In genomic region chr12:130195776-130196175, GRCh38 we compare ENCODE assay signal across 32 cellular contexts. TPM values are rescaled to one million over a fixed set of nuclear protein-coding genes. Genes with fewer than 3 reads are reported as not detected.
"Had no signal": no experiment of that assay in that cellular context is flagged by ENCODE, and none has a peak within 500 bp of the region (broad histone marks: within the 10 kb centered on the region; RNA-seq: fewer than 3 reads in every experiment).

No MANE protein-coding gene starts in this region.

- H3K4me3 Mint-ChIP-seq: mesothelial cell of epicardium; naive B cell; natural killer cell; nephron progenitor cell; neural progenitor cell; stimulated activated effector memory CD8-positive, alpha-beta T cell treated with anti-CD3 and anti-CD28 coated beads, Interleukin-12 subunit alpha, Interleukin-12 subunit beta, amount 100 ng/mL, for 72 hours; stimulated activated naive CD8-positive, alpha-beta T cell treated with anti-CD3 and anti-CD28 coated beads, Interleukin-15, Interleukin-2, amounts not matched to agents 100 ng/mL and 50 ng/mL, for 24 hours had no signal

- H3K79me2 ChIP-seq: hepatocyte had no signal

- H3K4me1 ChIP-seq: heart right ventricle, left lung, lower lobe of right lung, sigmoid colon, spleen, tibial nerve, upper lobe of right lung had no signal

- DNase-seq: glutamatergic neuron; heart right ventricle; kidney glomerular epithelial cell; left colon; left lung; lower lobe of right lung; mammary epithelial cell; mesenchymal stem cell; naive B cell; natural killer cell; nephron progenitor cell; ovary; right cardiac atrium; sigmoid colon; small intestine; spleen; stimulated activated CD4-positive, alpha-beta T cell treated with anti-CD3 and anti-CD28 coated beads, Interleukin-4, amount 100 ng/mL, for 24 hours; stimulated activated naive CD4-positive, alpha-beta T cell; substantia nigra; upper lobe of right lung had no signal

- H3K36me3 ChIP-seq: heart right ventricle, left lung, lower lobe of right lung, neural progenitor cell, ovary, sigmoid colon, spleen, tibial nerve, upper lobe of right lung had no signal

- H3K4me3 ChIP-seq: heart right ventricle, hepatocyte, left lung, lower lobe of right lung, neural progenitor cell, ovary, sigmoid colon, spleen, tibial nerve, upper lobe of right lung had no signal

- H3K4me1 Mint-ChIP-seq: mesothelial cell of epicardium; naive B cell; natural killer cell; stimulated activated effector memory CD8-positive, alpha-beta T cell treated with anti-CD3 and anti-CD28 coated beads, Interleukin-12 subunit alpha, Interleukin-12 subunit beta, amount 100 ng/mL, for 72 hours had no signal

- H3K27ac Mint-ChIP-seq: mesothelial cell of epicardium; natural killer cell; nephron progenitor cell; neural progenitor cell; progenitor cell of endocrine pancreas; stimulated activated effector memory CD8-positive, alpha-beta T cell treated with anti-CD3 and anti-CD28 coated beads, Interleukin-12 subunit alpha, Interleukin-12 subunit beta, amount 100 ng/mL, for 72 hours; stimulated activated naive CD8-positive, alpha-beta T cell treated with anti-CD3 and anti-CD28 coated beads, Interleukin-15, Interleukin-2, amounts not matched to agents 100 ng/mL and 50 ng/mL, for 24 hours had no signal

- FAIRE-seq: keratinocyte, small intestine, urothelium cell line had no signal

- H3K36me3 Mint-ChIP-seq: mesothelial cell of epicardium; naive B cell; natural killer cell; stimulated activated effector memory CD8-positive, alpha-beta T cell treated with anti-CD3 and anti-CD28 coated beads, Interleukin-12 subunit alpha, Interleukin-12 subunit beta, amount 100 ng/mL, for 72 hours had no signal

- H3K9me3 ChIP-seq: left lung, lower lobe of right lung, ovary, sigmoid colon, upper lobe of right lung had no signal

- H3K27me3 ChIP-seq: hepatocyte, ovary, tibial nerve had no signal

- H2AFZ ChIP-seq: hepatocyte, neural progenitor cell had no signal

- H3K4me2 ChIP-seq: hepatocyte, neural progenitor cell had no signal

- H3K27me3 Mint-ChIP-seq: stimulated activated naive CD8-positive, alpha-beta T cell treated with anti-CD3 and anti-CD28 coated beads, Interleukin-15, Interleukin-2, amounts not matched to agents 100 ng/mL and 50 ng/mL, for 24 hours had no signal

- H3K9ac ChIP-seq: neural progenitor cell had no signal

- ATAC-seq: heart right ventricle; left colon; left lung; lower lobe of right lung; natural killer cell; right cardiac atrium; stimulated activated effector memory CD8-positive, alpha-beta T cell treated with anti-CD3 and anti-CD28 coated beads, Interleukin-12 subunit alpha, Interleukin-12 subunit beta, amount 100 ng/mL, for 72 hours; upper lobe of right lung had no signal

- H3K27ac ChIP-seq: heart right ventricle, hepatocyte, left lung, lower lobe of right lung, neural progenitor cell, ovary, sigmoid colon, spleen, tibial nerve, upper lobe of right lung had no signal

RNA-seq across cellular contexts. Expression of gene FZD10, which starts 33.5 kb away (rescaled TPM):
- total RNA-seq: liver, mononuclear cell, natural killer cell, pulmonary artery endothelial cell had no signal
- polyA plus RNA-seq: mammary epithelial cell had no signal
